10 cellular contexts compared by ENCODE assay signal in genomic region chr11:65498727-65498976, GRCh38. TPM values are rescaled to one million over a fixed set of nuclear protein-coding genes. Genes with fewer than 3 reads are reported as not detected.
DNase-seq lines count a peak whose midpoint lies in the region; ATAC-seq, FAIRE-seq and TF ChIP-seq lines count a peak whose summit lies in the region.
"Had no signal": no experiment of that assay in that cellular context is flagged by ENCODE, and none has a peak within 500 bp of the region (broad histone marks: within the 10 kb centered on the region; RNA-seq: fewer than 3 reads in every experiment).

No MANE protein-coding gene starts in this region.

- H2BK15ac ChIP-seq in IMR-90 (ENCODE audit: low read depth, low read length), result peak overlapping the region; percentile 71; the same call in 2 of the 3 replicates

- H3K56ac ChIP-seq in IMR-90 (ENCODE audit: extremely low read depth, insufficient read depth, low read length), result peak overlapping the region; percentile 100

- H3K4me3 ChIP-seq in IMR-90 (ENCODE audit: insufficient read depth, low read depth, low read length) (peak overlapping the region; percentile 72), dorsolateral prefrontal cortex (peak overlapping the region; percentile 68 to 100 (median 92)), mucosa of stomach (ENCODE audit: low read length) (peak overlapping the region; percentile 99)

- peak overlapping the region; percentile 92 for H2BK20ac ChIP-seq in IMR-90 (ENCODE audit: low read depth, low read length)

- H3K23ac ChIP-seq in IMR-90 (ENCODE audit: low read depth, low read length), result peak overlapping the region; percentile 100

- peak overlapping the region; percentile 100 for H4K91ac ChIP-seq in IMR-90 (ENCODE audit: insufficient read depth, low read depth, low read length)

- H3K36me3 ChIP-seq in IMR-90 (ENCODE audit: control insufficient read depth, insufficient read depth, low read length) (peaks cover 20% of the 10 kb centered on the region), mucosa of stomach (ENCODE audit: control insufficient read depth, insufficient read depth, low read length) (peaks cover 27% of the 10 kb centered on the region)

- DNase-seq in IMR-90, result no peak
- no peak for DNase-seq in dorsolateral prefrontal cortex
- no peak for DNase-seq in GM12892 (ENCODE audit: insufficient read length)
- DNase-seq in AML-193 (lab: John Stamatoyannopoulos, UW), result no peak
- no peak for DNase-seq in nephron progenitor cell
- DNase-seq: cortex of kidney had no signal

- H2AK5ac ChIP-seq in IMR-90 (ENCODE audit: low read depth, low read length), result 0 out of 2 replicates have a peak overlapping the region, but pooled peaks have one; percentile 98

- H3K36me3 Mint-ChIP-seq in nephron progenitor cell (ENCODE audit: low read depth), result no peaks in the 10 kb centered on the region

- H4K8ac ChIP-seq in IMR-90 (ENCODE audit: low read depth in 2 of 2, low read length in 2 of 2), result peak overlapping the region; percentile 92 to 96

- in situ Hi-C loops in IMR-90 (cut with MboI; ENCODE audit: low sequenced_read_pairs), result no loop called here

- H3K27ac ChIP-seq in 22Rv1, result peak overlapping the region; percentile 98
- peak overlapping the region; percentile 99 for H3K27ac ChIP-seq in IMR-90 (ENCODE audit: insufficient read depth, low read length)
- H3K27ac ChIP-seq in dorsolateral prefrontal cortex, result peak overlapping the region; percentile 98 to 100 (median 100)

- H4K5ac ChIP-seq in IMR-90 (ENCODE audit: low read depth, low read length), result peak overlapping the region; percentile 100

- FAIRE-seq in GM12892 (lab: Jason Lieb, UNC), result no peak
- FAIRE-seq: D721Med had no signal

- H3K14ac ChIP-seq in IMR-90 (replicated peaks; ENCODE audit: low read depth, low read length), result peak overlapping the region; percentile 100

- H3K27ac Mint-ChIP-seq in nephron progenitor cell, result no peak overlapping the region

- H3K4me1 ChIP-seq in IMR-90 (ENCODE audit: control insufficient read depth, insufficient read depth, low read length) (peaks cover 5% of the 10 kb centered on the region), mucosa of stomach (ENCODE audit: control insufficient read depth, insufficient read depth, low read length) (peaks cover 24% of the 10 kb centered on the region)

- no peak overlapping the region for H3K4me3 Mint-ChIP-seq in nephron progenitor cell

- H3K4me1 Mint-ChIP-seq in nephron progenitor cell, result peaks cover 34% of the 10 kb centered on the region

- H3K9ac ChIP-seq in IMR-90 (ENCODE audit: low read depth, low read length), result peak overlapping the region; percentile 99
- peak overlapping the region; percentile 99 for H3K9ac ChIP-seq in mucosa of stomach (ENCODE audit: low read length)

- ATAC-seq in IMR-90 (ENCODE audit: low read depth) (no peak), GM21786 (IDR thresholded peaks at IDR 0.05; ENCODE audit: unreplicated experiment) (no peak)

- peak overlapping the region; percentile 60 for H2AFZ ChIP-seq in IMR-90 (replicated peaks; ENCODE audit: low read length, poor library complexity)

- H3K79me1 ChIP-seq in IMR-90 (ENCODE audit: low read depth in 1 of 2, low read length in 2 of 2), result peaks cover 0 to 14% of the 10 kb centered on the region in 2 experiments; a peak in 3 of 4 replicates

- H4K20me1 ChIP-seq in IMR-90 (ENCODE audit: insufficient read depth, low read length), result peaks cover 42% of the 10 kb centered on the region

- H3K27me3 Mint-ChIP-seq in nephron progenitor cell (ENCODE audit: low read depth, poor library complexity), result peaks cover 11% of the 10 kb centered on the region

- H3K9me1 ChIP-seq in IMR-90 (ENCODE audit: insufficient read depth, low read length), result no peaks in the 10 kb centered on the region

- TF ChIP-seq CTCF in 22Rv1 (IDR thresholded peaks at IDR 0.05) (no peak), IMR-90 (conservative IDR thresholded peaks at IDR 0.05; ENCODE audit: low read depth, low read length) (no peak), dorsolateral prefrontal cortex (IDR thresholded peaks at IDR 0.05 in 54 of 56, conservative IDR thresholded peaks at IDR 0.05 in 2 of 56; ENCODE audit: low read depth in 1 of 56, partially characterized antibody in 56 of 56) (peak in 4 of 56 donors; percentile 10 to 20 (median 15)), nephron progenitor cell (IDR thresholded peaks at IDR 0.05) (no peak)

- WGBS in IMR-90 (ENCODE audit: extremely low coverage in 2 of 2, insufficient read length in 1 of 2), 2 experiments, result no CpG with 5 or more reads among the region's 6 CpGs

- peak overlapping the region; percentile 100 for H3K4ac ChIP-seq in IMR-90 (ENCODE audit: low read depth, low read length)

- intact Hi-C loops in IMR-90 (cut with micrococcal nuclease), result loop anchor here (2.0 kb wide), 2 partner anchors 50 to 78 kb away; no protein-coding TSS in a partner anchor
- intact Hi-C loops in dorsolateral prefrontal cortex (cut with DNase I), result no loop called here

- no peak overlapping the region for H2AK9ac ChIP-seq in IMR-90 (replicated peaks; ENCODE audit: low read depth, low read length, poor library complexity)

- H2BK5ac ChIP-seq in IMR-90 (ENCODE audit: low read depth, low read length, poor library complexity, severe bottlenecking), result peak overlapping the region; percentile 96

- BruUV-seq in IMR-90 (replicated peaks; lab: Mats Ljungman, UMichigan), result no TSS peak

- peak overlapping the region; percentile 97 for H3K4me2 ChIP-seq in IMR-90 (ENCODE audit: low read depth, low read length)

- TF ChIP-seq POLR2A in IMR-90 (IDR thresholded peaks at IDR 0.05; ENCODE audit: low read depth, low read length), result no peak
- TF ChIP-seq POLR2A in GM12892 (IDR thresholded peaks at IDR 0.05; ENCODE audit: low read depth, low read length), result no peak

- peak overlapping the region; percentile 96 for H2BK120ac ChIP-seq in IMR-90 (ENCODE audit: low read depth, low read length)

- CTCF ChIA-PET in IMR-90 (lab: Yijun Ruan, JAX), result interaction anchor here (1.2 to 2.6 kb wide), 4 partner anchors 10 to 79 kb away, joined by 5 to 12 read pairs (median 7); no protein-coding TSS in a partner anchor

- no peaks in the 10 kb centered on the region for H3K9me3 ChIP-seq in IMR-90 (ENCODE audit: control insufficient read depth, insufficient read depth, low read length)
- H3K9me3 ChIP-seq in mucosa of stomach (ENCODE audit: control insufficient read depth, low read length), result no peaks in the 10 kb centered on the region

- dilution Hi-C loops in IMR-90 (cut with HindIII; ENCODE audit: low sequenced_read_pairs, unreplicated experiment), result no loop called here

- peak overlapping the region; percentile 99 for H3K18ac ChIP-seq in IMR-90 (ENCODE audit: low read depth, low read length)

- no peak for TF ChIP-seq RAD21 in IMR-90 (IDR thresholded peaks at IDR 0.05; ENCODE audit: low read length)

- H3K27me3 ChIP-seq in IMR-90 (ENCODE audit: control insufficient read depth, insufficient read depth, low read length), result no peaks in the 10 kb centered on the region
- no peaks in the 10 kb centered on the region for H3K27me3 ChIP-seq in dorsolateral prefrontal cortex
- no peaks in the 10 kb centered on the region for H3K27me3 ChIP-seq in mucosa of stomach (ENCODE audit: control insufficient read depth, insufficient read depth, low read length)

- POLR2A ChIA-PET in IMR-90 (lab: Charles Lee; ENCODE audit: unreplicated experiment), result interaction anchor here (0.5 to 14.2 kb wide), 30 partner anchors 9 to 203 kb away, joined by 3 to 494 read pairs (median 7); partner anchors contain the start of genes DPF2, FRMD8, NEAT1 and SCYL1

- H3K9me3 Mint-ChIP-seq in nephron progenitor cell, result no peaks in the 10 kb centered on the region

TF ChIP-seq in IMR-90, 13 proteins besides CTCF, POLR2A, EP300 and RAD21 (continues in another document):
- TF ChIP-seq RFX5 (IDR thresholded peaks at IDR 0.05; ENCODE audit: low read depth, low read length) (no peak), FOS (IDR thresholded peaks at IDR 0.05; ENCODE audit: low read depth, low read length) (no peak), NFE2L2 (IDR thresholded peaks at IDR 0.05; ENCODE audit: low read depth, low read length) (no peak), BHLHE40 (IDR thresholded peaks at IDR 0.05; ENCODE audit: low read depth, low read length) (no peak), MAZ (IDR thresholded peaks at IDR 0.05; ENCODE audit: borderline replicate concordance, low read depth, low read length) (no peak), ELK1 (IDR thresholded peaks at IDR 0.05; ENCODE audit: borderline replicate concordance, low read depth, low read length) (no peak), SMC3 (IDR thresholded peaks at IDR 0.05; ENCODE audit: low read depth, low read length) (no peak), CEBPB (IDR thresholded peaks at IDR 0.05; ENCODE audit: low read depth, low read length) (no peak), MXI1 (IDR thresholded peaks at IDR 0.05; ENCODE audit: borderline replicate concordance, low read depth, low read length) (no peak)

RNA-seq across cellular contexts. Expression of gene MALAT1, which starts 0.2 kb away (rescaled TPM):
- total RNA-seq in IMR-90 (2012; rRNA removed) (3,569 and 5,244 TPM in 2 replicates), dorsolateral prefrontal cortex (over 10,000 TPM in 119 of 120 experiments, 1,000 to 10,000 TPM in 1; 7,808 to 28,438 (median 16,246) TPM)
- 430 and 636 TPM in 2 replicates for polyA plus RNA-seq in IMR-90 (2012; rRNA removed)
- 4.7 and 16.7 TPM in 2 replicates for polyA plus RNA-seq in IMR-90 (2012; cell fraction: cytosol; rRNA removed)
- 481 and 5,232 TPM in 2 replicates for polyA plus RNA-seq in IMR-90 (2012; cell fraction: nucleus; rRNA removed; ENCODE audit: low replicate concordance)
- polyA plus RNA-seq in GM12892 (2012; ENCODE audit: missing spikeins), result 5,443 TPM

RNA-seq across cellular contexts. Expression of gene SCYL1, which starts 26.2 kb away (rescaled TPM):
- total RNA-seq in IMR-90 (2012; rRNA removed) (95.8 and 96.4 TPM in 2 replicates), dorsolateral prefrontal cortex (100 to 1,000 TPM in 34 of 120 experiments, 10 to 100 TPM in 86; 71.5 to 120 (median 93.9) TPM)
- 150 and 172 TPM in 2 replicates for polyA plus RNA-seq in IMR-90 (2012; rRNA removed)
- 166 and 172 TPM in 2 replicates for polyA plus RNA-seq in IMR-90 (2012; cell fraction: cytosol; rRNA removed)
- 173 and 359 TPM in 2 replicates for polyA plus RNA-seq in IMR-90 (2012; cell fraction: nucleus; rRNA removed; ENCODE audit: low replicate concordance)
- polyA plus RNA-seq in GM12892 (2012; ENCODE audit: missing spikeins), result 24.6 TPM

RNA-seq across cellular contexts. Expression of gene LTBP3, which starts 59.5 kb away (rescaled TPM):
- total RNA-seq in IMR-90 (2012; rRNA removed) (6.6 and 8.3 TPM in 2 replicates), dorsolateral prefrontal cortex (100 to 1,000 TPM in 117 of 120 experiments, 10 to 100 TPM in 3; 97.2 to 228 (median 145) TPM)
- polyA plus RNA-seq in IMR-90 (2012; rRNA removed), result 145 and 216 TPM in 2 replicates
- 229 and 255 TPM in 2 replicates for polyA plus RNA-seq in IMR-90 (2012; cell fraction: cytosol; rRNA removed)
- polyA plus RNA-seq in IMR-90 (2012; cell fraction: nucleus; rRNA removed; ENCODE audit: low replicate concordance), result 685 and 1,572 TPM in 2 replicates
- 3.7 TPM for polyA plus RNA-seq in GM12892 (2012; ENCODE audit: missing spikeins)

Comparison
In these comparisons a context has a peak if more than half of its experiments do, and no peak if none do; other contexts are left out.
1. RNA of gene LTBP3, which starts 59.5 kb away (total RNA-seq): 97.2 to 228 TPM in dorsolateral prefrontal cortex; 6.6 to 8.3 TPM in IMR-90; every median in the first group is over 10 times any median in the second.
2. Peak in every context shown above with its lines, with median percentiles within 50 percentile points of each other: H3K27ac ChIP-seq and H3K4me3 ChIP-seq.